ENCODE assay signal across 10 cellular contexts in genomic region chr3:194313642-194314430, GRCh38. TPM values are rescaled to one million over a fixed set of nuclear protein-coding genes. Genes with fewer than 3 reads are reported as not detected.
DNase-seq lines count a peak whose midpoint lies in the region; ATAC-seq and TF ChIP-seq lines count a peak whose summit lies in the region.
"Had no signal": no experiment of that assay in that cellular context is flagged by ENCODE, and none has a peak within 500 bp of the region (broad histone marks: within the 10 kb centered on the region; RNA-seq: fewer than 3 reads in every experiment).

No MANE protein-coding gene starts in this region.

- H3K27ac ChIP-seq in RWPE1: peak overlapping the region; percentile 80

- ATAC-seq in Right ventricle myocardium inferior (peak; percentile 1), sciatic nerve (peak; percentile 32), HG03571 (IDR thresholded peaks at IDR 0.05; ENCODE audit: unreplicated experiment) (no peak)

- DNase-seq in ELR (ENCODE audit: low read depth) (peak; percentile 27), RWPE1 (ENCODE audit: low spot score) (no peak), Right ventricle myocardium inferior (ENCODE audit: missing footprints) (peak; percentile 84), sciatic nerve (ENCODE audit: low spot score) (peak; percentile 85), C1 segment of cervical spinal cord (lab: John Stamatoyannopoulos, UW) (no peak), retina (no peak)
- no peak for DNase-seq in effector CD8-positive, alpha-beta T cell (lab: John Stamatoyannopoulos, UW)
- DNase-seq: central memory CD4-positive, alpha-beta T cell had no signal

- intact Hi-C loops in Right ventricle myocardium inferior (cut with DNase I): loop anchor here (2.0 kb wide), 1 partner anchor 525 kb away; no protein-coding TSS in a partner anchor
- intact Hi-C loops in sciatic nerve (cut with DNase I): loop anchor here (5.0 kb wide), 1 partner anchor 177 kb away; the partner anchor contains the start of gene HES1

- CTCF ChIA-PET in RWPE1 (lab: Yijun Ruan, JAX): interaction anchor here (0.6 to 1.6 kb wide), 4 partner anchors 129 to 533 kb away, joined by 3 to 5 read pairs (median 3); no protein-coding TSS in a partner anchor

- POLR2A ChIA-PET in RWPE1 (lab: Yijun Ruan, JAX; ENCODE audit: low non-redundant PET): no interaction called here

- TF ChIP-seq CTCF in RWPE1 (conservative IDR thresholded peaks at IDR 0.05; ENCODE audit: low read depth): no peak

RNA-seq across cellular contexts. Expression of gene CPN2, which starts 37.3 kb away (rescaled TPM):
- total RNA-seq in Right ventricle myocardium inferior (2.3 TPM), sciatic nerve (not detected)
- total RNA-seq: pulmonary artery endothelial cell had no signal

RNA-seq across cellular contexts. Expression of gene LRRC15, which starts 55.7 kb away (rescaled TPM):
- total RNA-seq in Right ventricle myocardium inferior (0.14 TPM), sciatic nerve (0.18 TPM)
- total RNA-seq: pulmonary artery endothelial cell had no signal

Comparison
In these comparisons a context has a peak if more than half of its experiments do, and no peak if none do; other contexts are left out.
1. DNase-seq: peak in ELR (single experiment), Right ventricle myocardium inferior (single experiment) and sciatic nerve (single experiment); none in RWPE1 (single experiment), C1 segment of cervical spinal cord (0 of 14), effector CD8-positive, alpha-beta T cell (single experiment) and retina (single experiment).